1 cellular context compared by ENCODE assay signal in the genomic region with DNA sequence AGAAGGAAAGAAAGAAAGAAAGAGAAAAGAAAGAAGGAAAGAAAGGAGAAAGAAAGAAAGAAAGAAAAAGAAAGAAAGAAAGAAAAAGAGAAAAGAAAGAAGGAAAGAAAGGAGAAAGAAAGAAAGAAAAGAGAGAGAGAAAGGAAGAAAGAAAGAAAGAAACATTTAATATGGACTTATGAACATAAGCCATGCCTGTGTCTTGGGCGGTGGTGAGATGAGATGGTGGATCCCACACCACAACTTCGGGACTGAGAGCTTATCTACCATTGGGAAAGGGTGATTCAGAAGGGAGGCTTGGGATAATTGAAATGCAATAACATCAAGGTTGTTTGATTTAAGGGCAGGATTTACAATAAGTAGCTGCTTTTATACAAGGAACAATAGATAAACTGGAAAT.
A peak's percentile ranks its signal among the peaks of the same experiment; 100 is the strongest.
TF ChIP-seq lines count a peak whose summit lies in the region.

No MANE protein-coding gene starts in this region.

TF ChIP-seq in K562, 482 proteins besides CTCF, POLR2A, EP300 and RAD21:
- TF ChIP-seq, protein P1, sequence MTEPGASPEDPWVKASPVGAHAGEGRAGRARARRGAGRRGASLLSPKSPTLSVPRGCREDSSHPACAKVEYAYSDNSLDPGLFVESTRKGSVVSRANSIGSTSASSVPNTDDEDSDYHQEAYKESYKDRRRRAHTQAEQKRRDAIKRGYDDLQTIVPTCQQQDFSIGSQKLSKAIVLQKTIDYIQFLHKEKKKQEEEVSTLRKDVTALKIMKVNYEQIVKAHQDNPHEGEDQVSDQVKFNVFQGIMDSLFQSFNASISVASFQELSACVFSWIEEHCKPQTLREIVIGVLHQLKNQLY (CRISPR knock-in tag; conservative IDR thresholded peaks at IDR 0.05) = no peak
- TF ChIP-seq, protein P2, sequence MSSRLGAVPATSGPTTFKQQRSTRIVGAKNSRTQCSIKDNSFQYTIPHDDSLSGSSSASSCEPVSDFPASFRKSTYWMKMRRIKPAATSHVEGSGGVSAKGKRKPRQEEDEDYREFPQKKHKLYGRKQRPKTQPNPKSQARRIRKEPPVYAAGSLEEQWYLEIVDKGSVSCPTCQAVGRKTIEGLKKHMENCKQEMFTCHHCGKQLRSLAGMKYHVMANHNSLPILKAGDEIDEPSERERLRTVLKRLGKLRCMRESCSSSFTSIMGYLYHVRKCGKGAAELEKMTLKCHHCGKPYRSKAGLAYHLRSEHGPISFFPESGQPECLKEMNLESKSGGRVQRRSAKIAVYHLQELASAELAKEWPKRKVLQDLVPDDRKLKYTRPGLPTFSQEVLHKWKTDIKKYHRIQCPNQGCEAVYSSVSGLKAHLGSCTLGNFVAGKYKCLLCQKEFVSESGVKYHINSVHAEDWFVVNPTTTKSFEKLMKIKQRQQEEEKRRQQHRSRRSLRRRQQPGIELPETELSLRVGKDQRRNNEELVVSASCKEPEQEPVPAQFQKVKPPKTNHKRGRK (tag; IDR thresholded peaks at IDR 0.05) = peak; percentile 69; the same call in 1 of the 2 replicates
- TF ChIP-seq STAT6 (CRISPR knock-in tag; IDR thresholded peaks at IDR 0.05) = no peak
TF ChIP-seq in K562: peak in this region for 1.
